12 cellular contexts compared by ENCODE assay signal in genomic region chr3:193594946-193595689, GRCh38. TPM values are rescaled to one million over a fixed set of nuclear protein-coding genes. Genes with fewer than 3 reads are reported as not detected.
DNase-seq lines count a peak whose midpoint lies in the region; ATAC-seq and TF ChIP-seq lines count a peak whose summit lies in the region.
"Had no signal": no experiment of that assay in that cellular context is flagged by ENCODE, and none has a peak within 500 bp of the region (broad histone marks: within the 10 kb centered on the region; RNA-seq: fewer than 3 reads in every experiment).

No MANE protein-coding gene starts in this region.

- H3K27ac Mint-ChIP-seq in activated CD8-positive, alpha-beta memory T cell treated with anti-CD3 and anti-CD28 coated beads, Interleukin-2, amount 10 ng/mL, durations not matched to agents 7 days and 5 days, result no peak overlapping the region
- no peak overlapping the region for H3K27ac Mint-ChIP-seq in endothelial cell (ENCODE audit: unreplicated experiment)

- H3K36me3 Mint-ChIP-seq in activated CD8-positive, alpha-beta memory T cell treated with anti-CD3 and anti-CD28 coated beads, Interleukin-2, amount 10 ng/mL, durations not matched to agents 7 days and 5 days, result peaks cover 36% of the 10 kb centered on the region
- peaks cover 6% of the 10 kb centered on the region for H3K36me3 Mint-ChIP-seq in endothelial cell (ENCODE audit: low read depth, unreplicated experiment)

- no peaks in the 10 kb centered on the region for H3K27me3 Mint-ChIP-seq in activated CD8-positive, alpha-beta memory T cell treated with anti-CD3 and anti-CD28 coated beads, Interleukin-2, amount 10 ng/mL, durations not matched to agents 7 days and 5 days
- H3K27me3 Mint-ChIP-seq in endothelial cell (ENCODE audit: unreplicated experiment), result peaks cover 5% of the 10 kb centered on the region

- CTCF ChIA-PET in activated CD8-positive, alpha-beta memory T cell treated with anti-CD3 and anti-CD28 coated beads, Interleukin-2, amount 10 ng/mL, durations not matched to agents 7 days and 5 days (lab: Charles Lee), result no interaction called here

- no peak for TF ChIP-seq CTCF in endothelial cell (IDR thresholded peaks at IDR 0.05; ENCODE audit: unreplicated experiment)

- H3K4me3 Mint-ChIP-seq in activated CD8-positive, alpha-beta memory T cell treated with anti-CD3 and anti-CD28 coated beads, Interleukin-2, amount 10 ng/mL, durations not matched to agents 7 days and 5 days, result peak overlapping the region; percentile 98
- peak overlapping the region; percentile 100 for H3K4me3 Mint-ChIP-seq in endothelial cell (ENCODE audit: unreplicated experiment)

- no peaks in the 10 kb centered on the region for H3K9me3 Mint-ChIP-seq in activated CD8-positive, alpha-beta memory T cell treated with anti-CD3 and anti-CD28 coated beads, Interleukin-2, amount 10 ng/mL, durations not matched to agents 7 days and 5 days (ENCODE audit: low read depth)
- H3K9me3 Mint-ChIP-seq in endothelial cell (ENCODE audit: unreplicated experiment), result no peaks in the 10 kb centered on the region

- no peak for ATAC-seq in activated CD8-positive, alpha-beta memory T cell treated with anti-CD3 and anti-CD28 coated beads, Interleukin-2, amount 10 ng/mL, durations not matched to agents 7 days and 5 days
- ATAC-seq in GM18867 (IDR thresholded peaks at IDR 0.05; ENCODE audit: unreplicated experiment) (no peak), GM18858 (IDR thresholded peaks at IDR 0.05; ENCODE audit: unreplicated experiment) (no peak)

- H3K4me1 Mint-ChIP-seq in activated CD8-positive, alpha-beta memory T cell treated with anti-CD3 and anti-CD28 coated beads, Interleukin-2, amount 10 ng/mL, durations not matched to agents 7 days and 5 days, result peaks cover 61% of the 10 kb centered on the region
- peaks cover 21% of the 10 kb centered on the region for H3K4me1 Mint-ChIP-seq in endothelial cell (ENCODE audit: unreplicated experiment)

- DNase-seq in activated CD8-positive, alpha-beta memory T cell treated with anti-CD3 and anti-CD28 coated beads, Interleukin-2, amount 10 ng/mL, durations not matched to agents 7 days and 5 days, result no peak
- DNase-seq in activated CD8-positive, alpha-beta memory T cell treated with anti-CD3 and anti-CD28 coated beads, Interleukin-2, amount 50 U/mL, for 4 hours, result no peak
- DNase-seq in RKO (ENCODE audit: low spot score) (peak; percentile 52), endothelial cell (ENCODE audit: low spot score) (no peak), renal cortical epithelial cell (ENCODE audit: low read depth) (peak; percentile 42), NCI-H2196 treated with DMSO at 0.1 percent for 48 hours (lab: John Stamatoyannopoulos, UW; ENCODE audit: unreplicated experiment) (no peak)
- DNase-seq: hippocampal formation; NCI-H1092 treated with DMSO at 0.1 percent for 48 hours; sigmoid colon; stimulated activated naive CD4-positive, alpha-beta T cell treated with Interleukin-2 at 50 U/mL for 16 hours had no signal

RNA-seq across cellular contexts. Expression of gene OPA1, which starts 2.1 kb away (rescaled TPM):
- 10 to 100 TPM; 56.5 to 61.7 TPM for total RNA-seq in activated CD8-positive, alpha-beta memory T cell treated with anti-CD3 and anti-CD28 coated beads, Interleukin-2, amount 10 ng/mL, durations not matched to agents 7 days and 5 days
- total RNA-seq in endothelial cell (ENCODE audit: unreplicated experiment), result 67.2 TPM
- total RNA-seq in renal cortical epithelial cell, result 77.3 and 87.4 TPM in 2 replicates

RNA-seq across cellular contexts. Expression of gene ATP13A4, which starts 40.4 kb away (rescaled TPM):
- 1 to 10 TPM; 3.7 to 6.5 TPM for total RNA-seq in activated CD8-positive, alpha-beta memory T cell treated with anti-CD3 and anti-CD28 coated beads, Interleukin-2, amount 10 ng/mL, durations not matched to agents 7 days and 5 days
- total RNA-seq in endothelial cell (ENCODE audit: unreplicated experiment), result 0.49 TPM
- 0.15 TPM in 1 of 2 replicates, not detected in the other for total RNA-seq in renal cortical epithelial cell

Comparison
In these comparisons a context has a peak if more than half of its experiments do, and no peak if none do; other contexts are left out.
1. DNase-seq: peak in RKO (single experiment) and renal cortical epithelial cell (single experiment); none in activated CD8-positive, alpha-beta memory T cell treated with anti-CD3 and anti-CD28 coated beads, Interleukin-2, amount 10 ng/mL, durations not matched to agents 7 days and 5 days (single experiment), activated CD8-positive, alpha-beta memory T cell treated with anti-CD3 and anti-CD28 coated beads, Interleukin-2, amount 50 U/mL, for 4 hours (single experiment), endothelial cell (single experiment) and NCI-H2196 treated with DMSO at 0.1 percent for 48 hours (single experiment).